ENCODE assay signal across 8 cellular contexts in the genomic region with DNA sequence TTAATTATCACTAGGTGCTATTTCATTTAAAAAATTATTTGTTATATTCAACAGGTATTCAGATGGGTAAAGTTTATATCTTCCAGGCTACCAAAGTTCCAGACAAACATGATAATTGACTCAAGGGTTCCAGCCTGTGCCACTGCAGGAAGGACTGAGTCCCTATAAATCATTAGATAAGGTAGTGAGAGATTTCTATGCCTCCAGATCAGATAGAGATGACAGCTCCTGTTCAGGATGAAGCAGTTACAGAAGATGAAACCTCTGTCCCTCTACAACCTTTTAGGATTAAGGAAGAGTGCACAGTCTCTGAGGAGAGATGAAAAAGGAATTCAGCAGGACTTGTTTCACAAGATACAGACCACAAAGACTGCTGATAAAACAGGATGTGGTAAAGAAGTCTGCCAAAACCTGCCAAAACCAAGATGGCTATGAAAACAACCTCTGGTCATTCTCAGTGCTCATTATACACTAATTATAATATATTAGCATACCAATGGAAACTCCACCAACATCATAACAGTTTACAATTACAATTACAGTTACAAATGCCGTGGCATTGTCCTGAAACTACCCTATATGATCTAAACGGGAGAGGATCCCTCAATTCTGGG.
DNase-seq lines count a peak whose midpoint lies in the region; ATAC-seq, FAIRE-seq and TF ChIP-seq lines count a peak whose summit lies in the region.

No MANE protein-coding gene starts in this region.

- H3K9me3 Mint-ChIP-seq in HFFc6, result peaks cover 6% of the 10 kb centered on the region; the same call in 1 of the 2 replicates

- intact Hi-C loops in left colon (cut with DNase I, micrococcal nuclease), result no loop called here

- DNase-seq in ELR (ENCODE audit: low read depth), result peak; percentile 70
- DNase-seq in HFFc6, result peak; percentile 71
- DNase-seq in RCC 7860 (ENCODE audit: low spot score), result peak; percentile 65
- peak; percentile 77 for DNase-seq in foreskin melanocyte
- no peak for DNase-seq in middle frontal gyrus (ENCODE audit: extremely low spot score, low spot score)
- no peak for DNase-seq in left colon
- DNase-seq in COLO829 (ENCODE audit: low spot score), result no peak
- no peak for DNase-seq in GM13977 (ENCODE audit: low spot score)

- peak; percentile 96 for FAIRE-seq in RCC 7860 (lab: Jason Lieb, UNC)

- ATAC-seq in left colon, result no peak

- peak overlapping the region; percentile 54; the same call in 1 of the 2 replicates for H3K4me3 Mint-ChIP-seq in HFFc6

- no peak overlapping the region for H3K27ac Mint-ChIP-seq in HFFc6

- H3K27me3 Mint-ChIP-seq in HFFc6 (ENCODE audit: insufficient read depth), result peaks cover 3% of the 10 kb centered on the region; the same call in 1 of the 2 replicates

- TF ChIP-seq CTCF in HFFc6 (IDR thresholded peaks at IDR 0.05) (no peak), GM13977 (IDR thresholded peaks at IDR 0.05; ENCODE audit: extremely low read depth, insufficient read depth, missing control alignments) (no peak)

- in situ Hi-C loops in GM13977 (cut with MboI; ENCODE audit: low pct_unique_long_range_greater_than_20kb, low sequenced_read_pairs, unreplicated experiment), result no loop called here

- H3K36me3 Mint-ChIP-seq in HFFc6 (ENCODE audit: low read depth), result no peaks in the 10 kb centered on the region; the same call in 1 of the 2 replicates

- H3K4me1 Mint-ChIP-seq in HFFc6 (ENCODE audit: low read depth), result peaks cover 27% of the 10 kb centered on the region

Comparison
In these comparisons a context has a peak if more than half of its experiments do, and no peak if none do; other contexts are left out.
1. DNase-seq: peak in ELR (single experiment), HFFc6 (single experiment), RCC 7860 (single experiment) and foreskin melanocyte (single experiment); none in middle frontal gyrus (single experiment), left colon (0 of 2), COLO829 (single experiment) and GM13977 (single experiment).